Comparison of ENCODE assay signal across 1 cellular context in the genomic region with DNA sequence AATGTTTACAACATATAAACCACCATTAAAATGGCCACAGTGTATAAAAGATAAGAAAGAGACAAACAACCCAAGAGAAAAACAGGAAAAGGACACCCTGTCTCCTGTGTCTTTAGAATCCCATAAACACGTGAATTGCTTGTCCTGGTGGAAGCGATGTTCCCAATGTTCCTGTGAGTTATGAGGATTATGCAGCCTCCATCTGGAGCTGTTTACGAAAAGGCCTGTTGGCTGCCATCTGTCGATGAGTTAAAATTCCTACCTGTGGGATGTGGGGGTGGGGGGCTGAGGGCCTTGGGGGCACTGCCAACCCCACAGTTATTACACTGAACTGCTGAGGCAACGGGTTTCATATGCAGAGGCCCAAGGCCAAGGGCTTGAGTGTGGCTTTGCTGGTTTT.
TF ChIP-seq lines count a peak whose summit lies in the region.

No MANE protein-coding gene starts in this region.

TF ChIP-seq in endothelial cell of umbilical vein, 7 proteins besides CTCF, POLR2A, EP300 and RAD21:
- no peak for TF ChIP-seq FOS (IDR thresholded peaks at IDR 0.05; ENCODE audit: borderline replicate concordance, insufficient read depth, low read length)
- no peak for TF ChIP-seq GATA2 (IDR thresholded peaks at IDR 0.05; ENCODE audit: insufficient read depth, insufficient read length, low read depth, low read length)
TF ChIP-seq in endothelial cell of umbilical vein: peak in this region for 0.
